In the genomic region with DNA sequence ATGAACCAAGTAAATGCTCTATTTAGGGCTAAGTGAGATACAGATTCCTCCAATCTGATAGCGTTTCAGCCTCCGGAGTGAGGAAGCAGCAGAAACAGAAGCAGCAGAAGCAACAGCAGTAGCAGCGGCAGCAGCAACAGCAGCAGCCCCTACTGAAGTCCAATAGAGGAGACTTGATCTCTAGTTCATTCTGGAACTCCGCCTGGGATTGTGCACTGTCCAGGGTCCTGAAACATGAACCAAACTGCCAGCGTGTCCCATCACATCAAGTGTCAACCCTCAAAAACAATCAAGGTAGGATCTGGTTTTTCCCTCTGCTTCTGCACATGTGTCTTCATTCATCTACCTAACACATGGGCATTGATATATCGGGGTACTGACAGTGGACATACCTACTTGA, we compare ENCODE assay signal across 10 cellular contexts. TPM values are rescaled to one million over a fixed set of nuclear protein-coding genes. Genes with fewer than 3 reads are reported as not detected.
DNase-seq lines count a peak whose midpoint lies in the region; ATAC-seq, FAIRE-seq and TF ChIP-seq lines count a peak whose summit lies in the region.
"Had no signal": no experiment of that assay in that cellular context is flagged by ENCODE, and none has a peak within 500 bp of the region (broad histone marks: within the 10 kb centered on the region; RNA-seq: fewer than 3 reads in every experiment).

A gene (plus strand): TSS at position 97 of the 400 bp plus-strand sequence.

- H3K27ac ChIP-seq in H9 (ENCODE audit: insufficient read length, low read depth, low read length) (no peak within 1 kb of the TSS), neural cell (ENCODE audit: low read length) (no peak within 1 kb of the TSS)

- no peak within 1 kb of the TSS for H2AK5ac ChIP-seq in H9 (ENCODE audit: insufficient read length, low read length)

- FAIRE-seq in bronchial epithelial cell (lab: Jason Lieb, UNC): no peak

- H3K36me3 Mint-ChIP-seq in H9 (ENCODE audit: insufficient read depth in 1 of 3, low read depth in 3 of 3) (no peaks in the 10 kb centered on the region), T-cell (no peaks in the 10 kb centered on the region)
- H3K36me3 Mint-ChIP-seq: activated CD8-positive, alpha-beta memory T cell treated with anti-CD3 and anti-CD28 coated beads, Interleukin-2, amount 10 ng/mL, durations not matched to agents 7 days and 5 days; stimulated activated effector memory CD8-positive, alpha-beta T cell treated with anti-CD3 and anti-CD28 coated beads, Interleukin-12 subunit alpha, Interleukin-12 subunit beta, amount 100 ng/mL, for 72 hours had no signal

- H3K4me1 Mint-ChIP-seq in H9 (peaks cover 9 to 10% of the 10 kb centered on the region in 2 experiments), T-cell (no peaks in the 10 kb centered on the region)
- H3K4me1 Mint-ChIP-seq: activated CD8-positive, alpha-beta memory T cell treated with anti-CD3 and anti-CD28 coated beads, Interleukin-2, amount 10 ng/mL, durations not matched to agents 7 days and 5 days; stimulated activated effector memory CD8-positive, alpha-beta T cell treated with anti-CD3 and anti-CD28 coated beads, Interleukin-12 subunit alpha, Interleukin-12 subunit beta, amount 100 ng/mL, for 72 hours had no signal

- DNase-seq in H9: peak; percentile 64
- peak; percentile 32 for DNase-seq in MG63
- DNase-seq in bronchial epithelial cell (ENCODE audit: low read depth): peak; percentile 5
- no peak for DNase-seq in T-cell
- DNase-seq in GM19240 (ENCODE audit: insufficient read length, low spot score): no peak
- DNase-seq: activated CD8-positive, alpha-beta memory T cell treated with anti-CD3 and anti-CD28 coated beads, Interleukin-2, amount 10 ng/mL, durations not matched to agents 7 days and 5 days had no signal

- H3K9me3 ChIP-seq in H9 (ENCODE audit: control insufficient read depth, low read depth, low read length): no peaks in the 10 kb centered on the region
- H3K9me3 ChIP-seq in MG63: no peaks in the 10 kb centered on the region
- no peaks in the 10 kb centered on the region for H3K9me3 ChIP-seq in neural cell (ENCODE audit: low read length)

- H3K14ac ChIP-seq in H9 (ENCODE audit: insufficient read depth, low read length): no peak within 1 kb of the TSS

- no peak within 1 kb of the TSS for H3K27ac Mint-ChIP-seq in H9
- no peak within 1 kb of the TSS for H3K27ac Mint-ChIP-seq in T-cell
- H3K27ac Mint-ChIP-seq: activated CD8-positive, alpha-beta memory T cell treated with anti-CD3 and anti-CD28 coated beads, Interleukin-2, amount 10 ng/mL, durations not matched to agents 7 days and 5 days; stimulated activated effector memory CD8-positive, alpha-beta T cell treated with anti-CD3 and anti-CD28 coated beads, Interleukin-12 subunit alpha, Interleukin-12 subunit beta, amount 100 ng/mL, for 72 hours had no signal

- no peak within 1 kb of the TSS for H3K4me3 ChIP-seq in MG63
- H3K4me3 ChIP-seq in bronchial epithelial cell (ENCODE audit: low read depth, low read length): no peak within 1 kb of the TSS
- peak within 1 kb of the TSS; percentile 54 for H3K4me3 ChIP-seq in neural cell (ENCODE audit: low read length)

- no peak within 1 kb of the TSS for H3K4me3 Mint-ChIP-seq in H9
- H3K4me3 Mint-ChIP-seq in T-cell: no peak within 1 kb of the TSS
- H3K4me3 Mint-ChIP-seq: activated CD8-positive, alpha-beta memory T cell treated with anti-CD3 and anti-CD28 coated beads, Interleukin-2, amount 10 ng/mL, durations not matched to agents 7 days and 5 days; stimulated activated effector memory CD8-positive, alpha-beta T cell treated with anti-CD3 and anti-CD28 coated beads, Interleukin-12 subunit alpha, Interleukin-12 subunit beta, amount 100 ng/mL, for 72 hours had no signal

- no peak within 1 kb of the TSS for H4K8ac ChIP-seq in H9 (replicated peaks; ENCODE audit: insufficient read length, low read depth, low read length)

- H4K20me1 ChIP-seq in H9 (ENCODE audit: control insufficient read depth, insufficient read depth, insufficient read length) (no peaks in the 10 kb centered on the region), neural cell (ENCODE audit: insufficient read depth) (no peaks in the 10 kb centered on the region)

- H2BK12ac ChIP-seq in H9 (ENCODE audit: insufficient read length, low read depth, low read length): no peak within 1 kb of the TSS

- H3K56ac ChIP-seq in H9 (ENCODE audit: insufficient read length, low read depth, low read length): no peak within 1 kb of the TSS

- H3K23me2 ChIP-seq in H9 (ENCODE audit: insufficient read length, low read depth, low read length, poor library complexity, severe bottlenecking): no peaks in the 10 kb centered on the region

- H3K4me1 ChIP-seq in H9 (ENCODE audit: insufficient read depth, low read length): no peaks in the 10 kb centered on the region

- no peak within 1 kb of the TSS for H3T11ph ChIP-seq in H9 (ENCODE audit: low read length)

- H3K9me3 Mint-ChIP-seq in H9 (no peaks in the 10 kb centered on the region), T-cell (no peaks in the 10 kb centered on the region)
- H3K9me3 Mint-ChIP-seq: stimulated activated effector memory CD8-positive, alpha-beta T cell treated with anti-CD3 and anti-CD28 coated beads, Interleukin-12 subunit alpha, Interleukin-12 subunit beta, amount 100 ng/mL, for 72 hours had no signal

- H3K4me2 ChIP-seq in H9 (ENCODE audit: insufficient read depth, insufficient read length, low read length): no peak within 1 kb of the TSS
- no peak within 1 kb of the TSS for H3K4me2 ChIP-seq in neural cell (ENCODE audit: low read length)

- no peak within 1 kb of the TSS for H2BK20ac ChIP-seq in H9 (ENCODE audit: low read depth, low read length, poor library complexity, severe bottlenecking)

- no peaks in the 10 kb centered on the region for H3K79me2 ChIP-seq in H9 (ENCODE audit: insufficient read depth, low read length)
- no peaks in the 10 kb centered on the region for H3K79me2 ChIP-seq in neural cell (replicated peaks; ENCODE audit: insufficient read depth, low read length)

- WGBS in H9 (ENCODE audit: extremely low coverage, insufficient read length, low lambda C conversion rate): no CpG with 5 or more reads among the region's 6 CpGs

- no peaks in the 10 kb centered on the region for H3K9me2 ChIP-seq in neural cell (ENCODE audit: insufficient read depth, low read length)

- H3K27me3 Mint-ChIP-seq in H9 (ENCODE audit: low read depth): peaks cover 4% of the 10 kb centered on the region
- H3K27me3 Mint-ChIP-seq in T-cell: peaks cover 0 to 9% of the 10 kb centered on the region in 2 donors
- H3K27me3 Mint-ChIP-seq: activated CD8-positive, alpha-beta memory T cell treated with anti-CD3 and anti-CD28 coated beads, Interleukin-2, amount 10 ng/mL, durations not matched to agents 7 days and 5 days had no signal

- CTCF ChIA-PET in T-cell (lab: Charles Lee): no interaction called here

- H2AFZ ChIP-seq in H9 (ENCODE audit: low read length): no peak within 1 kb of the TSS
- no peak within 1 kb of the TSS for H2AFZ ChIP-seq in neural cell (ENCODE audit: low read depth, low read length)

- no peak within 1 kb of the TSS for H4K91ac ChIP-seq in H9 (ENCODE audit: insufficient read length, low read depth, low read length)

- H3K9ac ChIP-seq in H9 (ENCODE audit: extremely low read depth, insufficient read length, low read length) (no peak within 1 kb of the TSS), neural cell (ENCODE audit: low read length) (no peak within 1 kb of the TSS)

- H3K79me1 ChIP-seq in H9 (ENCODE audit: insufficient read depth, low read depth, low read length, poor library complexity, severe bottlenecking): no peaks in the 10 kb centered on the region

- no peaks in the 10 kb centered on the region for H3K36me3 ChIP-seq in MG63
- H3K36me3 ChIP-seq in bronchial epithelial cell (ENCODE audit: control insufficient read depth, insufficient read depth, low read length): no peaks in the 10 kb centered on the region
- H3K36me3 ChIP-seq in neural cell (ENCODE audit: insufficient read depth, low read length): no peaks in the 10 kb centered on the region

- POLR2A ChIA-PET in T-cell (lab: Charles Lee): no interaction called here

- no peak within 1 kb of the TSS for H2BK15ac ChIP-seq in H9 (ENCODE audit: low read depth, low read length)

- no peak within 1 kb of the TSS for H4K5ac ChIP-seq in H9 (ENCODE audit: insufficient read length, low read depth, low read length)

- ATAC-seq in T-cell (replicated peaks in 1 of 4) (no peak), HG02623 (IDR thresholded peaks at IDR 0.05; ENCODE audit: unreplicated experiment) (no peak)
- ATAC-seq: activated CD8-positive, alpha-beta memory T cell treated with anti-CD3 and anti-CD28 coated beads, Interleukin-2, amount 10 ng/mL, durations not matched to agents 7 days and 5 days; sciatic nerve; stimulated activated effector memory CD8-positive, alpha-beta T cell treated with anti-CD3 and anti-CD28 coated beads, Interleukin-12 subunit alpha, Interleukin-12 subunit beta, amount 100 ng/mL, for 72 hours had no signal

- H3K23ac ChIP-seq in H9 (ENCODE audit: insufficient read length, low read depth, low read length): no peak within 1 kb of the TSS

- no peaks in the 10 kb centered on the region for H3K27me3 ChIP-seq in H9 (ENCODE audit: insufficient read depth, low read length)
- H3K27me3 ChIP-seq in MG63: no peaks in the 10 kb centered on the region
- no peaks in the 10 kb centered on the region for H3K27me3 ChIP-seq in bronchial epithelial cell (ENCODE audit: control insufficient read depth, insufficient read depth, low read length)
- H3K27me3 ChIP-seq in neural cell (ENCODE audit: insufficient read depth, low read depth, low read length): no peaks in the 10 kb centered on the region

- H3K18ac ChIP-seq in H9 (ENCODE audit: insufficient read length, low read depth, low read length): no peak within 1 kb of the TSS

- TF ChIP-seq EP300 in neural cell (conservative IDR thresholded peaks at IDR 0.05; ENCODE audit: poor library complexity, severe bottlenecking): no peak

- H2BK5ac ChIP-seq in H9 (ENCODE audit: insufficient read length, low read length): no peak within 1 kb of the TSS

- no peak within 1 kb of the TSS for H3K4ac ChIP-seq in H9 (ENCODE audit: low read depth, low read length)

- H3F3A ChIP-seq in neural cell (ENCODE audit: insufficient read depth, low read length, poor library complexity, severe bottlenecking): no peaks in the 10 kb centered on the region

- H2BK120ac ChIP-seq in H9 (ENCODE audit: low read depth, low read length, poor library complexity, severe bottlenecking): no peak within 1 kb of the TSS

- TF ChIP-seq CTCF in H9 (conservative IDR thresholded peaks at IDR 0.05) (no peak), bronchial epithelial cell (IDR thresholded peaks at IDR 0.05; ENCODE audit: insufficient read depth, low read length, severe bottlenecking) (no peak), neural cell (IDR thresholded peaks at IDR 0.05; ENCODE audit: poor library complexity, severe bottlenecking) (no peak)

- no peak for TF ChIP-seq RAD21 in neural cell (conservative IDR thresholded peaks at IDR 0.05)

RNA-seq across cellular contexts. Expression of the gene that starts here (rescaled TPM):
- total RNA-seq in H9 (2021) (10.9 and 11.3 TPM in 2 replicates), bronchial epithelial cell (under 0.01 and 0.26 TPM in 2 replicates), T-cell (not detected)
- total RNA-seq in MG63 (2014; rRNA removed; shearing (Covaris generic); ENCODE audit: low replicate concordance): 1.7 and 6.4 TPM in 2 replicates
- polyA plus RNA-seq in neural cell: 13.9 and 15.1 TPM in 2 replicates
- 29.5 and 33.1 TPM in 2 replicates for polyA minus RNA-seq in neural cell
- total RNA-seq: activated CD8-positive, alpha-beta memory T cell treated with anti-CD3 and anti-CD28 coated beads, Interleukin-2, amount 10 ng/mL, durations not matched to agents 7 days and 5 days had no signal

Comparison
In these comparisons a context has a peak if more than half of its experiments do, and no peak if none do; other contexts are left out.
1. Peak in DNase-seq in bronchial epithelial cell; RNA of the gene not detected or under 1 TPM.
2. DNase-seq: peak in H9 (single experiment) and MG63 (single experiment); none in T-cell (0 of 34) and GM19240 (single experiment).